In the genomic region with DNA sequence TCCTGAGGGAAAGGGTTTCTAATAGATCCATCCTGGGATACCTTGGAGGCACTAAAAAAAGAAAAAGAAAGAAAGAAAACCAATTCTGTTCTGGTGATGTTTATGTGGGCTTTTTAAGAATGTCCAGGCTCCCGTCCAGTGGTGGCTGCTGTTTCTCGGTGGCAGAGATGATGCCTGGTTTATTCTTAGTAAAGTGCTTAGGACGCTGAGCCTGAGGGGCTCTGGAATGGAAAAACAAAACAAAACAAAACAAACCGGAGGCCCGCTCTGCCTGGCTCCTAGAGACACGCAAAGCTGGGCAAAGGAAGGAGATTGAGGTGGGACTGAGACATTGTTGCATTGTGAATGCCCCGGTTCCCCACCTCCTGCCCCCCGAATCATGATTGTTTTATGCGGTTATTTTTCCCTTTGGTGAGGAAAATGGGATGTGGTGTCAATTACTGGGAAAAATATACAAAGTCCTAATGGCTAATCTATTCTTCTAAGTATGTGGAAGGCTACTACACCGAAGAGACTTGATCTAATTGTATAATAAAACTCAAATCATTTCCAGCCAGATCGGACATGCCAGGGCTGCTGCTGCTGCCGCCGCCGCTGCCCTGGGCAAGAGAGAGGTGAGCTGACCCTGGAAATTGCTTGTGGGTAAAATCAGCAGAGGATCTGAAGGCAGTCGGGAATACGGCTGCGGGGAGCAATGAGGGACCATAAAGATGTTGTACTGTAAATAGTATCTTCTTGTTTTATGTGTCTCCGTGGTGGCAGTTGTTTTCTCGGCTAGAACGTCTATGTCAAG, we compare ENCODE assay signal across 21 cellular contexts.
A peak's percentile ranks its signal among the peaks of the same experiment; 100 is the strongest.
DNase-seq lines count a peak whose midpoint lies in the region; ATAC-seq and TF ChIP-seq lines count a peak whose summit lies in the region.
"Had no signal": no experiment of that assay in that cellular context is flagged by ENCODE, and none has a peak within 500 bp of the region (broad histone marks: within the 10 kb centered on the region; RNA-seq: fewer than 3 reads in every experiment).

No MANE protein-coding gene starts in this region.

- no peaks in the 10 kb centered on the region for H3K4me1 Mint-ChIP-seq in activated T-cell treated with anti-CD3 and anti-CD28 coated beads, Interleukin-2, amount 50 U/mL, for 72 hours (ENCODE audit: low read depth)
- H3K4me1 Mint-ChIP-seq: activated CD8-positive, alpha-beta memory T cell treated with anti-CD3 and anti-CD28 coated beads, Interleukin-2, amount 10 ng/mL, durations not matched to agents 7 days and 5 days; stimulated activated naive B cell treated with anti-CD40 and anti-IgM and Interleukin-4, amounts not matched to agents 10 μg/mL and 1 μg/mL and 100 μg/mL, for 72 hours had no signal

- no peak overlapping the region for H3K27ac Mint-ChIP-seq in activated T-cell treated with anti-CD3 and anti-CD28 coated beads, Interleukin-2, amount 50 U/mL, for 72 hours
- H3K27ac Mint-ChIP-seq: activated CD8-positive, alpha-beta memory T cell treated with anti-CD3 and anti-CD28 coated beads, Interleukin-2, amount 10 ng/mL, durations not matched to agents 7 days and 5 days; dendritic cell treated with granulocyte-macrophage colony-stimulating factor and Interleukin-4, amounts not matched to agents 40 ng/mL and 50 ng/mL, for 4 days; mesothelial cell of epicardium; stimulated activated naive B cell treated with anti-CD40 and anti-IgM and Interleukin-4, amounts not matched to agents 10 μg/mL and 1 μg/mL and 100 μg/mL, for 72 hours had no signal

- H3K9me3 ChIP-seq in ascending aorta, result no peaks in the 10 kb centered on the region
- H3K9me3 ChIP-seq in right cardiac atrium (ENCODE audit: control insufficient read depth, low read length), result no peaks in the 10 kb centered on the region
- no peaks in the 10 kb centered on the region for H3K9me3 ChIP-seq in skeletal muscle tissue (ENCODE audit: control insufficient read depth in 3 of 3, low read length in 3 of 3)
- H3K9me3 ChIP-seq: HAP-1, neutrophil had no signal

- TF ChIP-seq CTCF in ascending aorta (IDR thresholded peaks at IDR 0.05) (no peak), GM20000 (IDR thresholded peaks at IDR 0.05; ENCODE audit: extremely low read depth, missing control alignments) (no peak)

- H3K4me1 ChIP-seq in ascending aorta (peaks cover 0 to 24% of the 10 kb centered on the region in 2 donors), right cardiac atrium (ENCODE audit: control insufficient read depth, insufficient read depth, low read length) (no peaks in the 10 kb centered on the region), skeletal muscle tissue (ENCODE audit: control insufficient read depth in 3 of 3, insufficient read depth in 3 of 3, low read length in 3 of 3) (peaks cover 0 to 7% (median 3%) of the 10 kb centered on the region in 3 donors)
- H3K4me1 ChIP-seq: HAP-1 had no signal

- WGBS in right cardiac atrium, result 78% methylated on average over 20 of the region's 20 CpGs

- no peaks in the 10 kb centered on the region for H3K36me3 Mint-ChIP-seq in activated T-cell treated with anti-CD3 and anti-CD28 coated beads, Interleukin-2, amount 50 U/mL, for 72 hours (ENCODE audit: insufficient read depth in 2 of 2)
- H3K36me3 Mint-ChIP-seq: activated CD8-positive, alpha-beta memory T cell treated with anti-CD3 and anti-CD28 coated beads, Interleukin-2, amount 10 ng/mL, durations not matched to agents 7 days and 5 days; mesothelial cell of epicardium; stimulated activated naive B cell treated with anti-CD40 and anti-IgM and Interleukin-4, amounts not matched to agents 10 μg/mL and 1 μg/mL and 100 μg/mL, for 72 hours had no signal

- intact Hi-C loops in ascending aorta (cut with DNase I) (loop anchor here (5.0 kb wide), 6 partner anchors 50 to 675 kb away; partner anchors contain the start of gene BNC2), right cardiac atrium (cut with DNase I) (loop anchor here in 1 of 4 donors (10.0 kb wide), 1 partner anchor 67 kb away; no protein-coding TSS in a partner anchor)

- no peak overlapping the region for H3K4me3 Mint-ChIP-seq in activated T-cell treated with anti-CD3 and anti-CD28 coated beads, Interleukin-2, amount 50 U/mL, for 72 hours
- H3K4me3 Mint-ChIP-seq: activated CD8-positive, alpha-beta memory T cell treated with anti-CD3 and anti-CD28 coated beads, Interleukin-2, amount 10 ng/mL, durations not matched to agents 7 days and 5 days; dendritic cell treated with granulocyte-macrophage colony-stimulating factor and Interleukin-4, amounts not matched to agents 40 ng/mL and 50 ng/mL, for 4 days; mesothelial cell of epicardium; stimulated activated naive B cell treated with anti-CD40 and anti-IgM and Interleukin-4, amounts not matched to agents 10 μg/mL and 1 μg/mL and 100 μg/mL, for 72 hours had no signal

- H3K9ac ChIP-seq in skeletal muscle tissue (ENCODE audit: low read depth in 1 of 3, low read length in 3 of 3), result peak overlapping the region; percentile 51 to 78 (median 55)

- peaks cover 1 to 4% of the 10 kb centered on the region in 2 donors for H3K9me3 Mint-ChIP-seq in activated T-cell treated with anti-CD3 and anti-CD28 coated beads, Interleukin-2, amount 50 U/mL, for 72 hours
- H3K9me3 Mint-ChIP-seq: dendritic cell treated with granulocyte-macrophage colony-stimulating factor and Interleukin-4, amounts not matched to agents 40 ng/mL and 50 ng/mL, for 4 days; mesothelial cell of epicardium had no signal

- peak overlapping the region in 1 of 2 donors; percentile 22 for H3K4me3 ChIP-seq in ascending aorta
- H3K4me3 ChIP-seq in right cardiac atrium (ENCODE audit: low read length), result no peak overlapping the region
- peak overlapping the region; percentile 44 to 66 (median 46) for H3K4me3 ChIP-seq in skeletal muscle tissue (ENCODE audit: low read length in 3 of 3)
- H3K4me3 ChIP-seq: HAP-1 had no signal

- DNase-seq in AG20443 (ENCODE audit: low spot score), result peak; percentile 40
- no peak for DNase-seq in ascending aorta (ENCODE audit: low spot score in 2 of 2)
- no peak for DNase-seq in right cardiac atrium
- no peak for DNase-seq in GM20000 (ENCODE audit: low spot score)
- no peak for DNase-seq in activated T-cell treated with anti-CD3 and anti-CD28 coated beads, Interleukin-2, amount 50 U/mL, for 72 hours
- DNase-seq: activated CD4-positive, alpha-beta T cell treated with anti-CD3 and anti-CD28 coated beads for 1 hour; activated CD8-positive, alpha-beta memory T cell treated with anti-CD3 and anti-CD28 coated beads, Interleukin-2, amount 10 ng/mL, durations not matched to agents 7 days and 5 days; activated gamma-delta T cell treated with Interleukin-2 at 50 U/mL for 16 hours; anterior cingulate cortex; GF-D8; hippocampal formation; SIG-M5; stimulated activated naive B cell treated with anti-CD40 and anti-IgM and Interleukin-4, amounts not matched to agents 10 μg/mL and 1 μg/mL and 100 μg/mL, for 72 hours had no signal

- H3K27me3 Mint-ChIP-seq in activated T-cell treated with anti-CD3 and anti-CD28 coated beads, Interleukin-2, amount 50 U/mL, for 72 hours (ENCODE audit: low read depth), result no peaks in the 10 kb centered on the region
- H3K27me3 Mint-ChIP-seq: activated CD8-positive, alpha-beta memory T cell treated with anti-CD3 and anti-CD28 coated beads, Interleukin-2, amount 10 ng/mL, durations not matched to agents 7 days and 5 days; stimulated activated naive B cell treated with anti-CD40 and anti-IgM and Interleukin-4, amounts not matched to agents 10 μg/mL and 1 μg/mL and 100 μg/mL, for 72 hours had no signal

- H3K27me3 ChIP-seq in ascending aorta (no peaks in the 10 kb centered on the region), right cardiac atrium (ENCODE audit: control insufficient read depth, insufficient read depth) (no peaks in the 10 kb centered on the region), skeletal muscle tissue (ENCODE audit: control insufficient read depth in 3 of 3, insufficient read depth in 3 of 3, low read length in 3 of 3) (no peaks in the 10 kb centered on the region)
- H3K27me3 ChIP-seq: neutrophil had no signal

- no peaks in the 10 kb centered on the region for H3K36me3 ChIP-seq in ascending aorta
- H3K36me3 ChIP-seq in skeletal muscle tissue (ENCODE audit: control insufficient read depth in 3 of 3, insufficient read depth in 3 of 3, low read length in 3 of 3), result no peaks in the 10 kb centered on the region
- H3K36me3 ChIP-seq: HAP-1, neutrophil had no signal

- H3K27ac ChIP-seq in ascending aorta, result peak overlapping the region; percentile 35 to 73
- no peak overlapping the region for H3K27ac ChIP-seq in right cardiac atrium (ENCODE audit: low read length)
- peak overlapping the region; percentile 71 for H3K27ac ChIP-seq in skeletal muscle tissue (ENCODE audit: low read depth, low read length)
- H3K27ac ChIP-seq: neutrophil had no signal

- ATAC-seq in right cardiac atrium (peak; percentile 32 to 34), HG02588 (IDR thresholded peaks at IDR 0.05; ENCODE audit: unreplicated experiment) (no peak), HG03378 (IDR thresholded peaks at IDR 0.05; ENCODE audit: unreplicated experiment) (no peak)
- ATAC-seq in activated T-cell treated with anti-CD3 and anti-CD28 coated beads, Interleukin-2, amount 50 U/mL, for 72 hours (replicated peaks in 1 of 2), result no peak
- ATAC-seq: activated CD8-positive, alpha-beta memory T cell treated with anti-CD3 and anti-CD28 coated beads, Interleukin-2, amount 10 ng/mL, durations not matched to agents 7 days and 5 days; esophagus mucosa; stimulated activated naive B cell treated with anti-CD40 and anti-IgM and Interleukin-4, amounts not matched to agents 10 μg/mL and 1 μg/mL and 100 μg/mL, for 72 hours had no signal

Comparison
In these comparisons a context has a peak if more than half of its experiments do, and no peak if none do; other contexts are left out.
1. ATAC-seq: peak in right cardiac atrium (2 of 2); none in activated T-cell treated with anti-CD3 and anti-CD28 coated beads, Interleukin-2, amount 50 U/mL, for 72 hours (0 of 2), HG02588 (single experiment) and HG03378 (single experiment).